ENCODE assay signal across 24 cellular contexts in the genomic region with DNA sequence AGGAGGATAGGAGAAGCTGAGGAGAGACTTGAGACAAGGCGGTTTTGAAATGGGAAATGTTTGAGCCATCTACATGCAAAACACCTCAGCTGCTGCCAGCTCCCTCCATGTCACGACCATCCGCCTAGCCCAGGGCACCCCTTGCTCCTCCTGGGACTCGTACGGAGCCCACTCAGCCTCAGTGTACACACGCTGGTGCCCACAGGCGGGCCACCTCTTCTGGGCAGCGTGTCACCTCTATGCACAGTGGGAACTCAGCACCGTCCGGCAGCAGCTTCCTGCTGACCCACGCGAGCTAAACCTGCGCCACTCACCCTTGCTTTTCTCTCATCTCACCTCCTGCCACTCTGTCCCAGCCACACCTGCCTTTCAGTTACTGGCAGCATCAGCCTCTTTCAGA.
A peak's percentile ranks its signal among the peaks of the same experiment; 100 is the strongest.
DNase-seq lines count a peak whose midpoint lies in the region; ATAC-seq, FAIRE-seq and TF ChIP-seq lines count a peak whose summit lies in the region.
"Had no signal": no experiment of that assay in that cellular context is flagged by ENCODE, and none has a peak within 500 bp of the region (broad histone marks: within the 10 kb centered on the region; RNA-seq: fewer than 3 reads in every experiment).

No MANE protein-coding gene starts in this region.

- TF ChIP-seq POLR2A in K562 (conservative IDR thresholded peaks at IDR 0.05) = peak; percentile 34; the same call in 1 of the 2 replicates

- peak overlapping the region; percentile 64 to 82 (median 75) for H3K27ac Mint-ChIP-seq in CD4-positive, CD25-positive, alpha-beta regulatory T cell
- peak overlapping the region; percentile 44; the same call in 1 of the 2 replicates for H3K27ac Mint-ChIP-seq in GM23338
- H3K27ac Mint-ChIP-seq in neural crest cell (ENCODE audit: unreplicated experiment) = no peak overlapping the region
- H3K27ac Mint-ChIP-seq in Calu3 (ENCODE audit: unreplicated experiment) = no peak overlapping the region

- peaks cover 26% of the 10 kb centered on the region for H3K36me3 Mint-ChIP-seq in CD4-positive, CD25-positive, alpha-beta regulatory T cell
- H3K36me3 Mint-ChIP-seq in GM23338 (ENCODE audit: low read depth) (peaks cover 20% of the 10 kb centered on the region), neural crest cell (ENCODE audit: low read depth) (peaks cover 27% of the 10 kb centered on the region), Calu3 (ENCODE audit: insufficient read depth, unreplicated experiment) (peaks cover 27% of the 10 kb centered on the region)

- no peaks in the 10 kb centered on the region for H3K27me3 ChIP-seq in CD4-positive, CD25-positive, alpha-beta regulatory T cell (ENCODE audit: control insufficient read depth, insufficient read depth, low read length)
- H3K27me3 ChIP-seq in GM23338 (ENCODE audit: insufficient read depth) (no peaks in the 10 kb centered on the region), K562 (ENCODE audit: control insufficient read depth in 2 of 2, insufficient read depth in 2 of 2, low read length in 2 of 2) (no peaks in the 10 kb centered on the region), left lung (no peaks in the 10 kb centered on the region)
- H3K27me3 ChIP-seq: brain microvascular endothelial cell, testis had no signal

- DNase-seq in CD4-positive, CD25-positive, alpha-beta regulatory T cell = no peak
- DNase-seq in GM23338 (ENCODE audit: low spot score) (no peak), K562 (ENCODE audit: extremely low read depth in 1 of 4, low spot score in 3 of 4) (no peak), neural crest cell (ENCODE audit: low read depth, low spot score) (no peak), left lung (no peak), substantia nigra (lab: John Stamatoyannopoulos, UW) (no peak), T1000 (lab: John Stamatoyannopoulos, UW) (no peak), Calu3 (no peak)
- DNase-seq: brain microvascular endothelial cell; effector memory CD8-positive, alpha-beta T cell; Kasumi-1; NCI-H1048; NCI-H2029 treated with DMSO at 0.1 percent for 48 hours; NCI-H345; nucleus accumbens; PC-3; SHP77 treated with DMSO at 0.1 percent for 48 hours; stimulated activated CD4-positive, alpha-beta T cell treated with anti-CD3 and anti-CD28 coated beads, Interleukin-12 subunit alpha, Interleukin-12 subunit beta, amount 100 ng/mL, for 4 hours; testis had no signal

- H3K9me3 Mint-ChIP-seq in CD4-positive, CD25-positive, alpha-beta regulatory T cell = no peaks in the 10 kb centered on the region
- H3K9me3 Mint-ChIP-seq in GM23338 = no peaks in the 10 kb centered on the region; the same call in 2 of the 3 replicates
- no peaks in the 10 kb centered on the region for H3K9me3 Mint-ChIP-seq in neural crest cell
- H3K9me3 Mint-ChIP-seq in Calu3 (ENCODE audit: low read depth, unreplicated experiment) = no peaks in the 10 kb centered on the region
- H3K9me3 Mint-ChIP-seq: effector memory CD8-positive, alpha-beta T cell had no signal

- TF ChIP-seq EP300 in K562 (IDR thresholded peaks at IDR 0.05; ENCODE audit: low read length) = no peak

- TF ChIP-seq CTCF in GM23338 (conservative IDR thresholded peaks at IDR 0.05; ENCODE audit: low read depth in 2 of 2) (no peak), K562 (IDR thresholded peaks at IDR 0.05 in 2 of 3, conservative IDR thresholded peaks at IDR 0.05 in 1 of 3; ENCODE audit: insufficient read depth in 2 of 3, low read depth in 1 of 3, low read length in 3 of 3) (no peak), neural crest cell (conservative IDR thresholded peaks at IDR 0.05) (no peak), left lung (IDR thresholded peaks at IDR 0.05) (no peak), Calu3 (IDR thresholded peaks at IDR 0.05; ENCODE audit: unreplicated experiment) (no peak)

- in situ Hi-C loops in K562 (cut with MboI) = no loop called here

- ATAC-seq in CD4-positive, CD25-positive, alpha-beta regulatory T cell (ENCODE audit: low read depth in 2 of 2) = no peak
- ATAC-seq in GM23338 (no peak), K562 (no peak; the same call in 2 of the 3 replicates), left lung (no peak)
- ATAC-seq: effector memory CD8-positive, alpha-beta T cell; HCT116; left lobe of liver; PC-3 had no signal

- H3K4me1 ChIP-seq in CD4-positive, CD25-positive, alpha-beta regulatory T cell (ENCODE audit: control insufficient read depth, insufficient read depth, low read length, poor library complexity, severe bottlenecking) = no peaks in the 10 kb centered on the region
- H3K4me1 ChIP-seq in GM23338 (ENCODE audit: insufficient read depth) = no peaks in the 10 kb centered on the region
- H3K4me1 ChIP-seq in K562 (replicated peaks in 1 of 2; ENCODE audit: control insufficient read depth in 2 of 2, insufficient read depth in 2 of 2, low read length in 2 of 2) = 0 out of 5 replicates have a peak, but pooled peaks cover 0 to 3% of the 10 kb centered on the region in 2 experiments
- H3K4me1 ChIP-seq in left lung = peaks cover 0 to 9% of the 10 kb centered on the region in 2 donors

- WGBS in K562 (ENCODE audit: insufficient coverage, low coverage, missing lambda C conversion rate) = 95% methylated on average over 13 of the region's 13 CpGs

- H3K79me2 ChIP-seq in GM23338 (replicated peaks; ENCODE audit: insufficient read depth) = no peaks in the 10 kb centered on the region
- H3K79me2 ChIP-seq in K562 (ENCODE audit: control insufficient read depth, insufficient read depth, low read length) = no peaks in the 10 kb centered on the region

- H3F3A ChIP-seq in GM23338 (replicated peaks; ENCODE audit: low read depth) = no peaks in the 10 kb centered on the region

- peaks cover 0 to 2% (median 0%) of the 10 kb centered on the region in 4 donors for H3K4me1 Mint-ChIP-seq in CD4-positive, CD25-positive, alpha-beta regulatory T cell
- H3K4me1 Mint-ChIP-seq in GM23338 (peaks cover 8% of the 10 kb centered on the region), neural crest cell (peaks cover 17% of the 10 kb centered on the region), Calu3 (ENCODE audit: low read depth, unreplicated experiment) (no peaks in the 10 kb centered on the region)

- H3K27me3 Mint-ChIP-seq in CD4-positive, CD25-positive, alpha-beta regulatory T cell = peaks cover 4% of the 10 kb centered on the region
- H3K27me3 Mint-ChIP-seq in GM23338 (ENCODE audit: insufficient read depth, low read depth, poor library complexity) (peaks cover 12% of the 10 kb centered on the region), neural crest cell (ENCODE audit: low read depth) (no peaks in the 10 kb centered on the region), Calu3 (ENCODE audit: unreplicated experiment) (no peaks in the 10 kb centered on the region)
- H3K27me3 Mint-ChIP-seq: effector memory CD8-positive, alpha-beta T cell had no signal

- BruUV-seq in K562 (replicated peaks; lab: Mats Ljungman, UMichigan) (no TSS peak), Calu3 (replicated peaks; lab: Mats Ljungman, UMichigan) (no TSS peak)

- H3K4me3 ChIP-seq in CD4-positive, CD25-positive, alpha-beta regulatory T cell (ENCODE audit: low read depth, low read length) = no peak overlapping the region
- no peak overlapping the region for H3K4me3 ChIP-seq in GM23338
- no peak overlapping the region for H3K4me3 ChIP-seq in K562
- H3K4me3 ChIP-seq in left lung = no peak overlapping the region
- H3K4me3 ChIP-seq: testis had no signal

- H3K9ac ChIP-seq in K562 (ENCODE audit: insufficient read depth in 1 of 2, low read depth in 2 of 2, low read length in 2 of 2) = peak overlapping the region in 1 of 2 experiments; percentile 55; a peak in 2 of 4 replicates

- FAIRE-seq in K562 (lab: Jason Lieb, UNC) = no peak
- FAIRE-seq: colon, HTR-8/SVneo had no signal

- intact Hi-C loops in K562 (cut with micrococcal nuclease) = no loop called here
- intact Hi-C loops in left lung (cut with DNase I) = no loop called here
- intact Hi-C loops in Calu3 (cut with micrococcal nuclease; ENCODE audit: unreplicated experiment) = no loop called here

- no peak overlapping the region for H2AFZ ChIP-seq in GM23338
- no peak overlapping the region for H2AFZ ChIP-seq in K562 (ENCODE audit: low read depth, low read length)

- H3K9me3 ChIP-seq in CD4-positive, CD25-positive, alpha-beta regulatory T cell (ENCODE audit: control insufficient read depth in 2 of 2, low read length in 2 of 2) = no peaks in the 10 kb centered on the region
- no peaks in the 10 kb centered on the region for H3K9me3 ChIP-seq in K562 (replicated peaks; ENCODE audit: control insufficient read depth, insufficient read depth, low read depth, low read length)
- no peaks in the 10 kb centered on the region for H3K9me3 ChIP-seq in left lung
- H3K9me3 ChIP-seq: testis had no signal

- POLR2A ChIA-PET in K562 (lab: Yijun Ruan, JAX) = interaction anchor here (1.0 to 3.0 kb wide), 4 partner anchors 7 to 54 kb away, joined by 3 to 7 read pairs (median 5); no protein-coding TSS in a partner anchor

- no peak overlapping the region for H3K4me3 Mint-ChIP-seq in CD4-positive, CD25-positive, alpha-beta regulatory T cell
- H3K4me3 Mint-ChIP-seq in GM23338 (no peak overlapping the region), neural crest cell (peak overlapping the region; percentile 47), Calu3 (ENCODE audit: low read depth, unreplicated experiment) (no peak overlapping the region)
- H3K4me3 Mint-ChIP-seq: effector memory CD8-positive, alpha-beta T cell had no signal

- no peaks in the 10 kb centered on the region for H3K9me2 ChIP-seq in GM23338 (ENCODE audit: insufficient read depth)

- no peak overlapping the region for H3K4me2 ChIP-seq in GM23338
- H3K4me2 ChIP-seq in K562 (ENCODE audit: insufficient read depth, low read length) = no peak overlapping the region

- no peak overlapping the region for H3K27ac ChIP-seq in CD4-positive, CD25-positive, alpha-beta regulatory T cell (ENCODE audit: insufficient read depth, low read length, poor library complexity, severe bottlenecking)
- no peak overlapping the region for H3K27ac ChIP-seq in GM23338 (ENCODE audit: low read depth)
- H3K27ac ChIP-seq in K562 (ENCODE audit: extremely low read depth, low read depth, low read length) = no peak overlapping the region
- no peak overlapping the region for H3K27ac ChIP-seq in left lung
- no peak overlapping the region for H3K27ac ChIP-seq in substantia nigra (ENCODE audit: low read depth, low read length, poor library complexity, severe bottlenecking)
- H3K27ac ChIP-seq: brain microvascular endothelial cell, testis, VCaP had no signal

- TF ChIP-seq RAD21 in K562 (CRISPR knock-in tag; conservative IDR thresholded peaks at IDR 0.05 in 1 of 2, IDR thresholded peaks at IDR 0.05 in 1 of 2) = no peak

- peaks cover 57% of the 10 kb centered on the region for H3K36me3 ChIP-seq in CD4-positive, CD25-positive, alpha-beta regulatory T cell (ENCODE audit: control insufficient read depth, insufficient read depth, low read length)
- H3K36me3 ChIP-seq in GM23338 (ENCODE audit: insufficient read depth) (no peaks in the 10 kb centered on the region), K562 (ENCODE audit: control insufficient read depth, insufficient read depth, low read length) (peaks cover 88% of the 10 kb centered on the region), left lung (peaks cover 0 to 79% of the 10 kb centered on the region in 2 donors)

- CTCF ChIA-PET in K562 (lab: Yijun Ruan, JAX; ENCODE audit: low intra/inter-chr PET ratio) (no interaction called here), Calu3 (lab: Charles Lee) (no interaction called here)

- no peaks in the 10 kb centered on the region; the same call in none of the 2 replicates for H4K20me1 ChIP-seq in GM23338 (replicated peaks; ENCODE audit: insufficient read depth)
- H4K20me1 ChIP-seq in K562 (replicated peaks; ENCODE audit: control insufficient read depth, insufficient read depth, low read length) = no peaks in the 10 kb centered on the region

- H3K9me1 ChIP-seq in K562 (ENCODE audit: control insufficient read depth, insufficient read depth, low read length) = no peaks in the 10 kb centered on the region

Comparison
In these comparisons a context has a peak if more than half of its experiments do, and no peak if none do; other contexts are left out.
1. H3K27ac Mint-ChIP-seq: peak in CD4-positive, CD25-positive, alpha-beta regulatory T cell (3 of 3) and GM23338 (single experiment); none in neural crest cell (single experiment) and Calu3 (single experiment).